In genomic region chr14:50067723-50068495, GRCh38 we compare ENCODE assay signal across 1 cellular context.
TF ChIP-seq lines count a peak whose summit lies in the region.

No MANE protein-coding gene starts in this region.

TF ChIP-seq in GM23338, 12 proteins besides CTCF, POLR2A, EP300 and RAD21 (continued from another document):
- TF ChIP-seq ZNF462 (CRISPR knock-in tag; IDR thresholded peaks at IDR 0.05) (no peak), EZH2 (IDR thresholded peaks at IDR 0.05; ENCODE audit: low read depth, unreplicated experiment) (no peak), CREB1 (CRISPR knock-in tag; IDR thresholded peaks at IDR 0.05; ENCODE audit: low read depth) (no peak), REST (IDR thresholded peaks at IDR 0.05; ENCODE audit: unreplicated experiment) (no peak), EZH2phosphoT487 (IDR thresholded peaks at IDR 0.05; ENCODE audit: unreplicated experiment) (no peak)
